Comparison of ENCODE assay signal across 20 cellular contexts in the genomic region with DNA sequence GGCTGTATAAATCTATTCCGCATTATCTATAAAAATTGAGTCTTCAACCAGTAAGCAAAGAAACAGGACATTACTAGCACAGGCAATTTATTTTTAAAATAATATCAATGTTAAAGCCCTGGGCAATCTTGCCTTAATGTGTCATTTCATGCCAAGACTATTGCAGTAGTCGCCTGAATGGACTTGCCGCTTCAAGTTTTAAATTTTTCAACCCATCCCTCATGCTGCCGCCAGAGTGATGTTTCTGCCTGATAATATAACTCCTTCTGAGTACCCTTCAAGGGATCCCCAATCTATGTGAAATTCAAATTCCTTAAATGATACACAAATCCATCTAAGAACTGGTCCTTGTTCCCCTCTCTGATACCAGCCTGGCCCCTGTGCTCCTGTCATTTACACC.
DNase-seq lines count a peak whose midpoint lies in the region; ATAC-seq, FAIRE-seq and TF ChIP-seq lines count a peak whose summit lies in the region.
"Had no signal": no experiment of that assay in that cellular context is flagged by ENCODE, and none has a peak within 500 bp of the region (broad histone marks: within the 10 kb centered on the region; RNA-seq: fewer than 3 reads in every experiment).

No MANE protein-coding gene starts in this region.

- peaks cover 4% of the 10 kb centered on the region for H3K9me1 ChIP-seq in IMR-90 (ENCODE audit: insufficient read depth, low read length)

- H3K4me1 ChIP-seq in IMR-90 (ENCODE audit: control insufficient read depth, insufficient read depth, low read length) (peaks cover 20% of the 10 kb centered on the region), esophagus squamous epithelium (peaks cover 0 to 76% (median 9%) of the 10 kb centered on the region in 3 donors), left ventricle myocardium inferior (peaks cover 18% of the 10 kb centered on the region)

- H3K27me3 ChIP-seq in IMR-90 (ENCODE audit: control insufficient read depth, insufficient read depth, low read length) (no peaks in the 10 kb centered on the region), bronchial epithelial cell (ENCODE audit: control insufficient read depth, insufficient read depth, low read length) (no peaks in the 10 kb centered on the region), esophagus squamous epithelium (no peaks in the 10 kb centered on the region), left ventricle myocardium inferior (ENCODE audit: low read depth) (no peaks in the 10 kb centered on the region)
- H3K27me3 ChIP-seq: BE2C had no signal

- no peak for FAIRE-seq in bronchial epithelial cell (lab: Jason Lieb, UNC)
- FAIRE-seq: GM12878, H54, HepG2 had no signal

- no peak overlapping the region for H3K27ac ChIP-seq in IMR-90 (ENCODE audit: insufficient read depth, low read length)
- H3K27ac ChIP-seq in esophagus squamous epithelium: peak overlapping the region; percentile 20 to 77 (median 58)
- H3K27ac ChIP-seq in left ventricle myocardium inferior (replicated peaks): no peak overlapping the region

- H4K5ac ChIP-seq in IMR-90 (ENCODE audit: low read depth, low read length): peak overlapping the region; percentile 78; the same call in 1 of the 2 replicates

- H2AK5ac ChIP-seq in IMR-90 (ENCODE audit: low read depth, low read length): no peak overlapping the region

- CTCF ChIA-PET in IMR-90 (lab: Yijun Ruan, JAX): no interaction called here

- no peak overlapping the region for H2AK9ac ChIP-seq in IMR-90 (replicated peaks; ENCODE audit: low read depth, low read length, poor library complexity)

- peaks cover 21% of the 10 kb centered on the region for H3K36me3 Mint-ChIP-seq in T-helper 2 cell treated with Interferon-gamma antibody and Interleukin-4, amounts not matched to agents 5 μg/mL and 100 μg/mL, for 36 hours (ENCODE audit: low read depth)

- H3K9me3 ChIP-seq in IMR-90 (ENCODE audit: control insufficient read depth, insufficient read depth, low read length) (no peaks in the 10 kb centered on the region), esophagus squamous epithelium (no peaks in the 10 kb centered on the region), left ventricle myocardium inferior (replicated peaks) (no peaks in the 10 kb centered on the region)
- H3K9me3 ChIP-seq: BE2C had no signal

- no peak overlapping the region for H3K9ac ChIP-seq in IMR-90 (ENCODE audit: low read depth, low read length)

- ATAC-seq in IMR-90 (ENCODE audit: low read depth) (no peak), GM18870 (IDR thresholded peaks at IDR 0.05; ENCODE audit: unreplicated experiment) (no peak)
- ATAC-seq: GM12878, GM23338, HepG2 had no signal

- H3K4me3 ChIP-seq in IMR-90 (ENCODE audit: insufficient read depth, low read depth, low read length) (no peak overlapping the region), bronchial epithelial cell (ENCODE audit: low read depth, low read length) (no peak overlapping the region), esophagus squamous epithelium (no peak overlapping the region), lower leg skin (ENCODE audit: low read depth, poor library complexity, severe bottlenecking) (no peak overlapping the region), left ventricle myocardium inferior (no peak overlapping the region)
- H3K4me3 ChIP-seq: GM12878, GM23338 had no signal

- no TSS peak for BruUV-seq in IMR-90 (replicated peaks; lab: Mats Ljungman, UMichigan)

- TF ChIP-seq POLR2A in IMR-90 (IDR thresholded peaks at IDR 0.05; ENCODE audit: low read depth, low read length): no peak
- no peak for TF ChIP-seq POLR2A in esophagus squamous epithelium (IDR thresholded peaks at IDR 0.05)
- no peak for TF ChIP-seq POLR2A in lower leg skin (IDR thresholded peaks at IDR 0.05)

- H2BK20ac ChIP-seq in IMR-90 (ENCODE audit: low read depth, low read length): peak overlapping the region; percentile 51; the same call in 1 of the 2 replicates

- H3K4ac ChIP-seq in IMR-90 (ENCODE audit: low read depth, low read length): peak overlapping the region; percentile 59; the same call in 1 of the 2 replicates

- H3K4me1 Mint-ChIP-seq in T-helper 2 cell treated with Interferon-gamma antibody and Interleukin-4, amounts not matched to agents 5 μg/mL and 100 μg/mL, for 36 hours (ENCODE audit: low read depth): peaks cover 8% of the 10 kb centered on the region

- H3K9me3 Mint-ChIP-seq in T-helper 2 cell treated with Interferon-gamma antibody and Interleukin-4, amounts not matched to agents 5 μg/mL and 100 μg/mL, for 36 hours: no peaks in the 10 kb centered on the region
- H3K9me3 Mint-ChIP-seq: CD4-positive, alpha-beta T cell; GM23338 had no signal

- 0 out of 2 replicates have a peak overlapping the region, but pooled peaks have one; percentile 49 for H2BK120ac ChIP-seq in IMR-90 (ENCODE audit: low read depth, low read length)

- no peak overlapping the region for H3K4me3 Mint-ChIP-seq in T-helper 2 cell treated with Interferon-gamma antibody and Interleukin-4, amounts not matched to agents 5 μg/mL and 100 μg/mL, for 36 hours
- H3K4me3 Mint-ChIP-seq: CD4-positive, alpha-beta T cell; GM23338 had no signal

- no peak overlapping the region for H3K27ac Mint-ChIP-seq in T-helper 2 cell treated with Interferon-gamma antibody and Interleukin-4, amounts not matched to agents 5 μg/mL and 100 μg/mL, for 36 hours
- H3K27ac Mint-ChIP-seq: CD4-positive, alpha-beta T cell; GM23338 had no signal

- in situ Hi-C loops in IMR-90 (cut with MboI; ENCODE audit: low sequenced_read_pairs): loop anchor here (25.0 kb wide), 1 partner anchor 226 kb away; no protein-coding TSS in a partner anchor

- intact Hi-C loops in IMR-90 (cut with micrococcal nuclease): no loop called here
- intact Hi-C loops in esophagus squamous epithelium (cut with DNase I): loop anchor here (10.0 kb wide), 1 partner anchor 129 kb away; no protein-coding TSS in a partner anchor
- intact Hi-C loops in lower leg skin (cut with DNase I; ENCODE audit: low total_unique reads): no loop called here
- intact Hi-C loops in left ventricle myocardium inferior (cut with micrococcal nuclease): no loop called here

- H2BK5ac ChIP-seq in IMR-90 (ENCODE audit: low read depth, low read length, poor library complexity, severe bottlenecking): peak overlapping the region; percentile 59

- H3K23ac ChIP-seq in IMR-90 (ENCODE audit: low read depth, low read length): no peak overlapping the region

- peaks cover 2 to 11% of the 10 kb centered on the region in 2 experiments; a peak in 2 of 4 replicates for H3K79me1 ChIP-seq in IMR-90 (ENCODE audit: low read depth in 1 of 2, low read length in 2 of 2)

- H3K36me3 ChIP-seq in IMR-90 (ENCODE audit: control insufficient read depth, insufficient read depth, low read length) (peaks cover 2% of the 10 kb centered on the region; the same call in 1 of the 2 replicates), bronchial epithelial cell (ENCODE audit: control insufficient read depth, insufficient read depth, low read length) (no peaks in the 10 kb centered on the region), esophagus squamous epithelium (peaks cover 0 to 13% (median 0%) of the 10 kb centered on the region in 3 donors), left ventricle myocardium inferior (no peaks in the 10 kb centered on the region)

- 100% methylated on average over 2 of the region's 4 CpGs; no CpG with 5 or more reads in 1 of the 2 experiments for WGBS in IMR-90 (ENCODE audit: extremely low coverage in 2 of 2, insufficient read length in 1 of 2), 2 experiments
- 51 to 66% methylated on average over 4 of the region's 4 CpGs for WGBS in esophagus squamous epithelium, 2 donors
- WGBS in lower leg skin, 2 donors: 61 to 74% methylated on average over 4 of the region's 4 CpGs

- H2AFZ ChIP-seq in IMR-90 (replicated peaks; ENCODE audit: low read length, poor library complexity): no peak overlapping the region
- H2AFZ ChIP-seq: GM23338 had no signal

- 0 out of 4 replicates have a peak overlapping the region, but pooled peaks of 1 of the 2 experiments have one; percentile 19 for H4K8ac ChIP-seq in IMR-90 (ENCODE audit: low read depth in 2 of 2, low read length in 2 of 2)

- TF ChIP-seq RAD21 in IMR-90 (IDR thresholded peaks at IDR 0.05; ENCODE audit: low read length): no peak

- H3K4me2 ChIP-seq in IMR-90 (ENCODE audit: low read depth, low read length): no peak overlapping the region
- H3K4me2 ChIP-seq: GM23338 had no signal

- no peak for DNase-seq in IMR-90
- DNase-seq in bronchial epithelial cell (ENCODE audit: low read depth): peak; percentile 29
- no peak for DNase-seq in esophagus squamous epithelium (lab: John Stamatoyannopoulos, UW)
- DNase-seq in T-helper 2 cell treated with Interferon-gamma antibody and Interleukin-4, amounts not matched to agents 5 μg/mL and 100 μg/mL, for 36 hours (ENCODE audit: low spot score): no peak
- no peak for DNase-seq in lower leg skin (ENCODE audit: low spot score in 2 of 2)
- DNase-seq in left ventricle myocardium inferior: no peak
- DNase-seq: ACHN; BE2C; C1 segment of cervical spinal cord; CD4-positive, alpha-beta T cell; DMS53; DND-41; EL; HCEC 1CT; KG1 had no signal

- POLR2A ChIA-PET in IMR-90 (lab: Charles Lee; ENCODE audit: unreplicated experiment): no interaction called here

- H3K18ac ChIP-seq in IMR-90 (ENCODE audit: low read depth, low read length): peak overlapping the region; percentile 13

- peaks cover 4% of the 10 kb centered on the region; the same call in 1 of the 2 replicates for H4K20me1 ChIP-seq in IMR-90 (ENCODE audit: insufficient read depth, low read length)

- no peak overlapping the region; the same call in 1 of the 2 replicates for H3K14ac ChIP-seq in IMR-90 (replicated peaks; ENCODE audit: low read depth, low read length)

- H4K91ac ChIP-seq in IMR-90 (ENCODE audit: insufficient read depth, low read depth, low read length): peak overlapping the region; percentile 19; the same call in 1 of the 2 replicates

- H3K27me3 Mint-ChIP-seq in T-helper 2 cell treated with Interferon-gamma antibody and Interleukin-4, amounts not matched to agents 5 μg/mL and 100 μg/mL, for 36 hours (ENCODE audit: low read depth): peaks cover 4% of the 10 kb centered on the region
- H3K27me3 Mint-ChIP-seq: CD4-positive, alpha-beta T cell had no signal

- H2BK15ac ChIP-seq in IMR-90 (ENCODE audit: low read depth, low read length): no peak overlapping the region; the same call in 2 of the 3 replicates

- TF ChIP-seq CTCF in IMR-90 (conservative IDR thresholded peaks at IDR 0.05; ENCODE audit: low read depth, low read length): no peak
- TF ChIP-seq CTCF in bronchial epithelial cell (IDR thresholded peaks at IDR 0.05; ENCODE audit: insufficient read depth, low read length, severe bottlenecking): no peak
- TF ChIP-seq CTCF in esophagus squamous epithelium (IDR thresholded peaks at IDR 0.05): peak in 1 of 6 experiments; percentile 20
- no peak for TF ChIP-seq CTCF in lower leg skin (IDR thresholded peaks at IDR 0.05)
- TF ChIP-seq CTCF in left ventricle myocardium inferior (IDR thresholded peaks at IDR 0.05; ENCODE audit: borderline replicate concordance): no peak

- no peak overlapping the region for H3K56ac ChIP-seq in IMR-90 (ENCODE audit: extremely low read depth, insufficient read depth, low read length)

- dilution Hi-C loops in IMR-90 (cut with HindIII; ENCODE audit: low sequenced_read_pairs, unreplicated experiment): no loop called here

TF ChIP-seq in IMR-90, 13 proteins besides CTCF, POLR2A, EP300 and RAD21 (continues in another document):
- no peak for TF ChIP-seq CHD1 (IDR thresholded peaks at IDR 0.05; ENCODE audit: low read depth, low read length)

Comparison
In these comparisons a context has a peak if more than half of its experiments do, and no peak if none do; other contexts are left out.
1. H3K27ac ChIP-seq: peak in esophagus squamous epithelium (4 of 4); none in IMR-90 (single experiment) and left ventricle myocardium inferior (single experiment).